ENCODE assay signal across 16 cellular contexts in the genomic region with DNA sequence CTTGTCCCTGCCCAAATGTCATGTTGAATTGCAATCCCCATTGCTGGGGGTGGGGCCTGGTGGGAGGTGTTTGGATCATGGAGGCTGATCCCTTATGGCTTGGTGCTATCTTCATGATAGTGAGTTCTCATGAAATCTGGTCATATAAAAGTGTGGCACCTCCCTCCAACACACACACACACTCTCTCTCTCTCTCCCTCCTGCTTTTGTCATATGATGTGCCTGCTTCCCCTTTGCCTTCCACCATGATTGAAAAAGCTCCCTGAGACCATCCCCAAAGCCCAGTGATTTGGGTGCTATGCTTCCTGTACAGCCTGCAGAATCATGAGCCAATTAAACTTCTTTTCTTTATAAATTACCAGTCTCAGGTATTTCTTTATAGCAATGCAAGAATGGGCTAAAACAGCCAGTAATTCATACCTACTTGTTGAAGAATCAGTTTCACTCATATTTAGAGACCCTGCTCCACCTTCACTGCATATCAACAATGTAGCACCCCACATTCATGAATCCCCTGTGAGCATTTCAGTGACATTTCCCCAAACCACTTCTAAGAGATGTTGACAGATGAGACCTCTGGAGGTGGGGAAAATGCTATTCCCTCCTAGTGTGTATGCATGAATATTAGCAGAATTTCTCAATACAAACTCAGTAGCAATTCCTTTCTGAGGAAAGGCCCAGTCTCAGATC. TPM values are rescaled to one million over a fixed set of nuclear protein-coding genes. Genes with fewer than 3 reads are reported as not detected.
DNase-seq lines count a peak whose midpoint lies in the region; ATAC-seq and TF ChIP-seq lines count a peak whose summit lies in the region.
"Had no signal": no experiment of that assay in that cellular context is flagged by ENCODE, and none has a peak within 500 bp of the region (broad histone marks: within the 10 kb centered on the region; RNA-seq: fewer than 3 reads in every experiment).

No MANE protein-coding gene starts in this region.

- intact Hi-C loops in OCI-LY7 (cut with micrococcal nuclease; ENCODE audit: unreplicated experiment) = no loop called here

- H3K4me2 ChIP-seq in OCI-LY7 (ENCODE audit: low read length) = no peak overlapping the region
- H3K4me2 ChIP-seq: hepatocyte had no signal

- CTCF ChIA-PET in OCI-LY7 (lab: Charles Lee; ENCODE audit: unreplicated experiment) = no interaction called here

- peaks cover 23% of the 10 kb centered on the region for H3K4me1 ChIP-seq in OCI-LY7 (ENCODE audit: insufficient read depth, low read length, poor library complexity, severe bottlenecking)
- H3K4me1 ChIP-seq: right lobe of liver had no signal

- H3K27me3 Mint-ChIP-seq in glutamatergic neuron (ENCODE audit: unreplicated experiment) = no peaks in the 10 kb centered on the region
- no peaks in the 10 kb centered on the region for H3K27me3 Mint-ChIP-seq in stimulated activated naive CD8-positive, alpha-beta T cell treated with anti-CD3 and anti-CD28 coated beads, Interleukin-15, amount 100 ng/mL, for 72 hours
- no peaks in the 10 kb centered on the region for H3K27me3 Mint-ChIP-seq in nephron progenitor cell (ENCODE audit: low read depth, poor library complexity)

- H2AFZ ChIP-seq in OCI-LY7 (ENCODE audit: low read length) = peak overlapping the region; percentile 61; the same call in 1 of the 2 replicates
- H2AFZ ChIP-seq: hepatocyte had no signal

- POLR2A ChIA-PET in OCI-LY7 (lab: Charles Lee) = interaction anchor here (0.9 to 5.0 kb wide), 8 partner anchors 11 to 69 kb away, joined by 3 to 51 read pairs (median 6); no protein-coding TSS in a partner anchor

- H3K36me3 ChIP-seq in OCI-LY7 (ENCODE audit: insufficient read depth, low read length) = no peaks in the 10 kb centered on the region; the same call in 1 of the 2 replicates
- H3K36me3 ChIP-seq: ovary, right lobe of liver had no signal

- BruUV-seq in OCI-LY7 (replicated peaks; lab: Mats Ljungman, UMichigan) = no TSS peak

- no peak overlapping the region for H3K4me3 ChIP-seq in OCI-LY7 (ENCODE audit: low read depth, low read length, poor library complexity, severe bottlenecking)
- H3K4me3 ChIP-seq: hepatocyte, ovary, right lobe of liver, tibial nerve had no signal

- H3K4me1 Mint-ChIP-seq in glutamatergic neuron (ENCODE audit: low read depth, unreplicated experiment) (no peaks in the 10 kb centered on the region), nephron progenitor cell (no peaks in the 10 kb centered on the region)
- peaks cover 84% of the 10 kb centered on the region for H3K4me1 Mint-ChIP-seq in stimulated activated naive CD8-positive, alpha-beta T cell treated with anti-CD3 and anti-CD28 coated beads, Interleukin-15, amount 100 ng/mL, for 72 hours

- H4K20me1 ChIP-seq in OCI-LY7 (ENCODE audit: insufficient read depth, low read length) = no peaks in the 10 kb centered on the region

- H3K27ac ChIP-seq in OCI-LY7 (ENCODE audit: low read depth, low read length, poor library complexity, severe bottlenecking) = no peak overlapping the region
- H3K27ac ChIP-seq: hepatocyte, ovary, right lobe of liver, tibial nerve had no signal

- H3K9me3 Mint-ChIP-seq in activated naive CD4-positive, alpha-beta T cell treated with anti-CD3 and anti-CD28 coated beads, Interleukin-2, amount 50 U/mL, for 72 hours = peaks cover 8 to 17% of the 10 kb centered on the region in 2 donors
- H3K9me3 Mint-ChIP-seq in glutamatergic neuron (ENCODE audit: unreplicated experiment) = peaks cover 3% of the 10 kb centered on the region
- H3K9me3 Mint-ChIP-seq in stimulated activated naive CD8-positive, alpha-beta T cell treated with anti-CD3 and anti-CD28 coated beads, Interleukin-15, amount 100 ng/mL, for 72 hours = peaks cover 0 to 4% of the 10 kb centered on the region in 2 donors
- no peaks in the 10 kb centered on the region for H3K9me3 Mint-ChIP-seq in nephron progenitor cell

- H3K27ac Mint-ChIP-seq in activated naive CD4-positive, alpha-beta T cell treated with anti-CD3 and anti-CD28 coated beads, Interleukin-2, amount 50 U/mL, for 72 hours = peak overlapping the region; percentile 32 to 99
- H3K27ac Mint-ChIP-seq in glutamatergic neuron (ENCODE audit: unreplicated experiment) (peak overlapping the region; percentile 7), nephron progenitor cell (no peak overlapping the region)
- peak overlapping the region; percentile 60 to 92 for H3K27ac Mint-ChIP-seq in stimulated activated naive CD8-positive, alpha-beta T cell treated with anti-CD3 and anti-CD28 coated beads, Interleukin-15, amount 100 ng/mL, for 72 hours

- peak in 1 of 2 donors; percentile 38 for ATAC-seq in activated naive CD4-positive, alpha-beta T cell treated with anti-CD3 and anti-CD28 coated beads, Interleukin-2, amount 50 U/mL, for 72 hours
- no peak for ATAC-seq in stimulated activated naive CD8-positive, alpha-beta T cell treated with anti-CD3 and anti-CD28 coated beads, Interleukin-15, amount 100 ng/mL, for 72 hours
- ATAC-seq in GM19328 (IDR thresholded peaks at IDR 0.05; ENCODE audit: unreplicated experiment) = no peak
- ATAC-seq: right lobe of liver had no signal

- H3K4me3 Mint-ChIP-seq in glutamatergic neuron (ENCODE audit: unreplicated experiment) = no peak overlapping the region
- peak overlapping the region; percentile 45 to 64 for H3K4me3 Mint-ChIP-seq in stimulated activated naive CD8-positive, alpha-beta T cell treated with anti-CD3 and anti-CD28 coated beads, Interleukin-15, amount 100 ng/mL, for 72 hours
- H3K4me3 Mint-ChIP-seq in nephron progenitor cell = no peak overlapping the region

- no peaks in the 10 kb centered on the region for H3K9me2 ChIP-seq in OCI-LY7 (ENCODE audit: insufficient read depth, low read length)

- peaks cover 10% of the 10 kb centered on the region; the same call in 1 of the 2 replicates for H3K9me3 ChIP-seq in OCI-LY7 (ENCODE audit: low read length)
- H3K9me3 ChIP-seq: ovary, right lobe of liver, tibial nerve had no signal

- TF ChIP-seq CTCF in OCI-LY7 (conservative IDR thresholded peaks at IDR 0.05; ENCODE audit: low read length) (no peak), glutamatergic neuron (IDR thresholded peaks at IDR 0.05; ENCODE audit: partially characterized antibody, unreplicated experiment) (no peak), nephron progenitor cell (IDR thresholded peaks at IDR 0.05) (no peak)

- H3K36me3 Mint-ChIP-seq in activated naive CD4-positive, alpha-beta T cell treated with anti-CD3 and anti-CD28 coated beads, Interleukin-2, amount 50 U/mL, for 72 hours = peaks cover 13 to 23% of the 10 kb centered on the region in 2 donors
- H3K36me3 Mint-ChIP-seq in glutamatergic neuron (ENCODE audit: unreplicated experiment) = peaks cover 8% of the 10 kb centered on the region
- no peaks in the 10 kb centered on the region for H3K36me3 Mint-ChIP-seq in nephron progenitor cell (ENCODE audit: low read depth)

- no peak for DNase-seq in activated naive CD4-positive, alpha-beta T cell treated with anti-CD3 and anti-CD28 coated beads, Interleukin-2, amount 50 U/mL, for 72 hours (ENCODE audit: low spot score in 2 of 2)
- DNase-seq in activated naive CD4-positive, alpha-beta T cell treated with anti-CD3 and anti-CD28 coated beads, Interleukin-2, amount 50 U/mL, for 16 hours = no peak
- DNase-seq in OCI-LY7 (ENCODE audit: low spot score) (no peak), glutamatergic neuron (no peak), nephron progenitor cell (no peak), iPS-NIHi7 (ENCODE audit: extremely low spot score) (no peak)
- DNase-seq in stimulated activated naive CD8-positive, alpha-beta T cell treated with anti-CD3 and anti-CD28 coated beads, Interleukin-15, amount 100 ng/mL, for 72 hours = no peak
- DNase-seq: anterior cingulate cortex, caudate nucleus, ovary, right lobe of liver, SHP77, T-helper 1 cell had no signal

- no peaks in the 10 kb centered on the region for H3K79me2 ChIP-seq in OCI-LY7 (ENCODE audit: insufficient read depth, low read depth, low read length)
- H3K79me2 ChIP-seq: hepatocyte had no signal

RNA-seq across cellular contexts. Expression of a gene that starts 54.8 kb away (rescaled TPM):
- 100 to 1,000 TPM; 164 to 240 TPM for total RNA-seq in activated naive CD4-positive, alpha-beta T cell treated with anti-CD3 and anti-CD28 coated beads, Interleukin-2, amount 50 U/mL, for 72 hours
- total RNA-seq in OCI-LY7 (2014; rRNA removed; shearing (Covaris generic)) = 87.4 and 95.0 TPM in 2 replicates
- total RNA-seq in OCI-LY7 (2022) = 148 and 182 TPM in 2 replicates
- 2.5 TPM for total RNA-seq in glutamatergic neuron (ENCODE audit: unreplicated experiment)

Comparison
In these comparisons a context has a peak if more than half of its experiments do, and no peak if none do; other contexts are left out.
1. H3K4me3 Mint-ChIP-seq: peak in stimulated activated naive CD8-positive, alpha-beta T cell treated with anti-CD3 and anti-CD28 coated beads, Interleukin-15, amount 100 ng/mL, for 72 hours (2 of 2); none in glutamatergic neuron (single experiment) and nephron progenitor cell (single experiment).
2. RNA of a gene that starts 54.8 kb away (total RNA-seq): 164 to 240 TPM in activated naive CD4-positive, alpha-beta T cell treated with anti-CD3 and anti-CD28 coated beads, Interleukin-2, amount 50 U/mL, for 72 hours and 87.4 to 182 TPM in OCI-LY7; 2.5 TPM in glutamatergic neuron (single experiment); every median in the first group is over 10 times any median in the second.